In genomic region chr11:21625982-21626381, GRCh38 we compare ENCODE assay signal across 1 cellular context.
TF ChIP-seq lines count a peak whose summit lies in the region.

No MANE protein-coding gene starts in this region.

TF ChIP-seq in GM23338, 12 proteins besides CTCF, POLR2A, EP300 and RAD21 (continued from another document):
- TF ChIP-seq ZNF462 (CRISPR knock-in tag; IDR thresholded peaks at IDR 0.05) = no peak
- TF ChIP-seq EZH2phosphoT487 (IDR thresholded peaks at IDR 0.05; ENCODE audit: unreplicated experiment) = no peak
- TF ChIP-seq NANOG (IDR thresholded peaks at IDR 0.05; ENCODE audit: borderline replicate concordance) = no peak
- TF ChIP-seq ZNF114 (CRISPR knock-in tag; IDR thresholded peaks at IDR 0.05) = no peak
- no peak for TF ChIP-seq JUNB (IDR thresholded peaks at IDR 0.05; ENCODE audit: unreplicated experiment)
- TF ChIP-seq POLR2AphosphoS5 (IDR thresholded peaks at IDR 0.05; ENCODE audit: low read depth) = no peak
- TF ChIP-seq EZH2 (IDR thresholded peaks at IDR 0.05; ENCODE audit: low read depth, unreplicated experiment) = no peak
